Comparison of ENCODE assay signal across 10 cellular contexts in the genomic region with DNA sequence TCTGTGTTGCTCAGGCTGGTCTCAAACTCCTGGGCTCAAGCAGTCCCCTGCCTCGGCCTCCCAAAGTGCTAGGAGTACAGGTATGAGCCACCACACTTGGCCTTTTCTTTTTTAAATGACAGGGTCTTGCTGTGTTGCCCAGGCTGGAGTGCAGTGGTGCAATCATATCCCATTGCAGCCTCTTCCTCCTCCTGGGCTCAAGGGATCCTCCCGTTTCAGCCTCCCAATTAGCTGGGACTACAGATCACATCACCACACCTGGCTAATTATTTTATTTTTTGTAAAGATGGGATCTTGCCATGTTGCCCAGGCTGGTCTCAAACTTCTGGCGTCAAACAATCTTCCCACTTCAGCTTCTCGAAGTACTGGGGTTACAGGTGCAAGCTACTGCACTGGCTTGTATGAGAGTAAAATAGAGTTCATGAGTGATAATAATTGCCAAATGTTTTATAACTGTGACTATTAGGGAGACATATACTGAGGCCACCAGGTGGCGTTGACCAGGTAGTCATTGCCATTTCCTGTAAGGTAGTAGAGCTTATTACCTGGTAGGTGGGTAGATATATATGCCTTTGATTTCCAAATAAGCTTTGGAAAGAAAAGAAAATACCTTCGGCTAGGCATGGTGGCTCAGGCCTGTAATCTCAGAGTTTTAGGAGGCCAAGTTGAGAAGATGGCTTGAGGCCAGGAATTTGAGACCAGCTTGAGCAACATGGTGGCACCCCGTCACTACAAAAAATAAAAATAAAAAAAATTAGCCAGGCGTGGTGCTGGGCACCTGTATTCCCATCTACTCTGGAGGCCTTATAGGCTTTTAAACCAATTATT. TPM values are rescaled to one million over a fixed set of nuclear protein-coding genes. Genes with fewer than 3 reads are reported as not detected.
DNase-seq lines count a peak whose midpoint lies in the region; ATAC-seq, FAIRE-seq and TF ChIP-seq lines count a peak whose summit lies in the region.
"Had no signal": no experiment of that assay in that cellular context is flagged by ENCODE, and none has a peak within 500 bp of the region (broad histone marks: within the 10 kb centered on the region; RNA-seq: fewer than 3 reads in every experiment).

No MANE protein-coding gene starts in this region.

- CTCF ChIA-PET in activated CD8-positive, alpha-beta memory T cell treated with anti-CD3 and anti-CD28 coated beads, Interleukin-2, amount 10 ng/mL, durations not matched to agents 7 days and 5 days (lab: Charles Lee): interaction anchor here (0.8 to 9.4 kb wide), 19 partner anchors 8 to 795 kb away, joined by 3 to 80 read pairs (median 5); no protein-coding TSS in a partner anchor
- CTCF ChIA-PET in K562 (lab: Yijun Ruan, JAX; ENCODE audit: low intra/inter-chr PET ratio): no interaction called here

- TF ChIP-seq RAD21 in K562 (CRISPR knock-in tag; conservative IDR thresholded peaks at IDR 0.05 in 1 of 2, IDR thresholded peaks at IDR 0.05 in 1 of 2): peak; percentile 17 to 22; a peak in 1 of 4 replicates

- H3K4me3 ChIP-seq in K562 (no peak overlapping the region), subcutaneous abdominal adipose tissue (ENCODE audit: low read depth in 1 of 5, low read length in 5 of 5) (no peak overlapping the region)

- TF ChIP-seq CTCF in K562 (IDR thresholded peaks at IDR 0.05 in 2 of 3, conservative IDR thresholded peaks at IDR 0.05 in 1 of 3; ENCODE audit: insufficient read depth in 2 of 3, low read depth in 1 of 3, low read length in 3 of 3): peak; percentile 10 to 45 (median 45); a peak in 3 of 6 replicates

- peaks cover 39% of the 10 kb centered on the region for H3K36me3 Mint-ChIP-seq in activated CD8-positive, alpha-beta memory T cell treated with anti-CD3 and anti-CD28 coated beads, Interleukin-2, amount 10 ng/mL, durations not matched to agents 7 days and 5 days

- in situ Hi-C loops in K562 (cut with MboI): loop anchor here (10.0 kb wide), 1 partner anchor 230 kb away; no protein-coding TSS in a partner anchor

- H3K4me2 ChIP-seq in K562 (ENCODE audit: insufficient read depth, low read length): no peak overlapping the region

- no peak overlapping the region for H3K27ac Mint-ChIP-seq in activated CD8-positive, alpha-beta memory T cell treated with anti-CD3 and anti-CD28 coated beads, Interleukin-2, amount 10 ng/mL, durations not matched to agents 7 days and 5 days
- H3K27ac Mint-ChIP-seq: T-cell had no signal

- H4K20me1 ChIP-seq in K562 (replicated peaks; ENCODE audit: control insufficient read depth, insufficient read depth, low read length): no peaks in the 10 kb centered on the region; the same call in 1 of the 2 replicates

- no peaks in the 10 kb centered on the region for H3K27me3 ChIP-seq in K562 (ENCODE audit: control insufficient read depth in 2 of 2, insufficient read depth in 2 of 2, low read length in 2 of 2)
- no peaks in the 10 kb centered on the region for H3K27me3 ChIP-seq in subcutaneous abdominal adipose tissue (ENCODE audit: control insufficient read depth in 5 of 5, insufficient read depth in 4 of 5, low read length in 5 of 5)

- H3K27ac ChIP-seq in K562 (ENCODE audit: extremely low read depth, low read depth, low read length) (peak overlapping the region; percentile 70; the same call in 2 of the 3 replicates), subcutaneous abdominal adipose tissue (ENCODE audit: low read depth, low read length) (peak overlapping the region; percentile 67)

- intact Hi-C loops in K562 (cut with micrococcal nuclease): loop anchor here (5.0 to 10.0 kb wide), 5 partner anchors 138 to 990 kb away; a partner anchor contains a TSS

- H3K4me1 ChIP-seq in K562 (replicated peaks in 1 of 2; ENCODE audit: control insufficient read depth in 2 of 2, insufficient read depth in 2 of 2, low read length in 2 of 2): peaks cover 9 to 26% of the 10 kb centered on the region in 2 experiments; a peak in 4 of 5 replicates
- peaks cover 7 to 44% (median 26%) of the 10 kb centered on the region in 5 donors for H3K4me1 ChIP-seq in subcutaneous abdominal adipose tissue (ENCODE audit: control insufficient read depth in 5 of 5, insufficient read depth in 5 of 5, low read length in 5 of 5)

- ATAC-seq in activated CD8-positive, alpha-beta memory T cell treated with anti-CD3 and anti-CD28 coated beads, Interleukin-2, amount 10 ng/mL, durations not matched to agents 7 days and 5 days: no peak
- ATAC-seq in HG03432 (IDR thresholded peaks at IDR 0.05; ENCODE audit: unreplicated experiment): peak; percentile 4
- ATAC-seq in K562: peak; percentile 34
- ATAC-seq: T-cell had no signal

- 66% methylated on average over 8 of the region's 8 CpGs for WGBS in K562 (ENCODE audit: insufficient coverage, low coverage, missing lambda C conversion rate)

- no peak for FAIRE-seq in K562 (lab: Jason Lieb, UNC)
- FAIRE-seq: G401.6 had no signal

- no peaks in the 10 kb centered on the region for H3K9me3 Mint-ChIP-seq in activated CD8-positive, alpha-beta memory T cell treated with anti-CD3 and anti-CD28 coated beads, Interleukin-2, amount 10 ng/mL, durations not matched to agents 7 days and 5 days (ENCODE audit: low read depth)
- H3K9me3 Mint-ChIP-seq: T-cell had no signal

- H3K27me3 Mint-ChIP-seq in activated CD8-positive, alpha-beta memory T cell treated with anti-CD3 and anti-CD28 coated beads, Interleukin-2, amount 10 ng/mL, durations not matched to agents 7 days and 5 days: no peaks in the 10 kb centered on the region
- H3K27me3 Mint-ChIP-seq: T-cell had no signal

- no peak overlapping the region for H2AFZ ChIP-seq in K562 (ENCODE audit: low read depth, low read length)

- BruUV-seq in K562 (replicated peaks; lab: Mats Ljungman, UMichigan): no TSS peak

- no peaks in the 10 kb centered on the region for H3K9me1 ChIP-seq in K562 (ENCODE audit: control insufficient read depth, insufficient read depth, low read length)

- H3K36me3 ChIP-seq in K562 (ENCODE audit: control insufficient read depth, insufficient read depth, low read length) (peaks cover 24% of the 10 kb centered on the region; the same call in 1 of the 3 replicates), subcutaneous abdominal adipose tissue (ENCODE audit: control insufficient read depth in 5 of 5, insufficient read depth in 5 of 5, low read length in 5 of 5) (peaks cover 0 to 7% (median 0%) of the 10 kb centered on the region in 5 donors)

- no peaks in the 10 kb centered on the region for H3K9me3 ChIP-seq in K562 (replicated peaks; ENCODE audit: control insufficient read depth, insufficient read depth, low read depth, low read length)
- no peaks in the 10 kb centered on the region for H3K9me3 ChIP-seq in subcutaneous abdominal adipose tissue (ENCODE audit: control insufficient read depth in 5 of 5, low read length in 5 of 5)

- no peak for TF ChIP-seq EP300 in K562 (IDR thresholded peaks at IDR 0.05; ENCODE audit: low read length)

- no peak overlapping the region for H3K9ac ChIP-seq in K562 (ENCODE audit: insufficient read depth in 1 of 2, low read depth in 2 of 2, low read length in 2 of 2)
- no peak overlapping the region for H3K9ac ChIP-seq in subcutaneous abdominal adipose tissue (ENCODE audit: low read length in 5 of 5)

- no peak for TF ChIP-seq POLR2A in K562 (conservative IDR thresholded peaks at IDR 0.05)

- POLR2A ChIA-PET in K562 (lab: Yijun Ruan, JAX): interaction anchor here (1.0 kb wide), 1 partner anchor 234 kb away, joined by 3 read pairs; no protein-coding TSS in a partner anchor

- H3K4me1 Mint-ChIP-seq in activated CD8-positive, alpha-beta memory T cell treated with anti-CD3 and anti-CD28 coated beads, Interleukin-2, amount 10 ng/mL, durations not matched to agents 7 days and 5 days: peaks cover 56% of the 10 kb centered on the region

- peaks cover 64% of the 10 kb centered on the region for H3K79me2 ChIP-seq in K562 (ENCODE audit: control insufficient read depth, insufficient read depth, low read length)

- peak; percentile 49 for DNase-seq in activated CD8-positive, alpha-beta memory T cell treated with anti-CD3 and anti-CD28 coated beads, Interleukin-2, amount 10 ng/mL, durations not matched to agents 7 days and 5 days
- no peak for DNase-seq in activated CD8-positive, alpha-beta memory T cell treated with anti-CD3 and anti-CD28 coated beads, Interleukin-2, amount 50 U/mL, for 4 hours
- DNase-seq in K562 (ENCODE audit: extremely low read depth in 1 of 4, low spot score in 3 of 4) (peak in 2 of 4 experiments; percentile 26 to 45), cortex of kidney (lab: John Stamatoyannopoulos, UW) (no peak), middle frontal gyrus (ENCODE audit: extremely low spot score, low spot score) (no peak)
- DNase-seq in activated CD8-positive, alpha-beta memory T cell treated with anti-CD3 and anti-CD28 coated beads for 24 hours: no peak

- no peak overlapping the region for H3K4me3 Mint-ChIP-seq in activated CD8-positive, alpha-beta memory T cell treated with anti-CD3 and anti-CD28 coated beads, Interleukin-2, amount 10 ng/mL, durations not matched to agents 7 days and 5 days
- H3K4me3 Mint-ChIP-seq: T-cell had no signal

TF ChIP-seq in K562, 482 proteins besides CTCF, POLR2A, EP300 and RAD21 (continues in another document):
- TF ChIP-seq ELF1 (tag; IDR thresholded peaks at IDR 0.05): no peak

RNA-seq across cellular contexts. Expression of a gene that starts 5.4 kb away (rescaled TPM):
- total RNA-seq in activated CD8-positive, alpha-beta memory T cell treated with anti-CD3 and anti-CD28 coated beads, Interleukin-2, amount 10 ng/mL, durations not matched to agents 7 days and 5 days: 10 to 100 TPM; 11.2 to 19.0 TPM
- total RNA-seq in K562 (2011; cell fraction: chromatin; rRNA removed; ENCODE audit: low replicate concordance): 1.3 and 3.3 TPM in 2 replicates
- 1.4 and 1.5 TPM in 2 replicates for total RNA-seq in K562 (2011; cell fraction: nucleolus; rRNA removed)
- total RNA-seq in K562 (2011; cell fraction: nucleoplasm; rRNA removed): 2.3 and 6.9 TPM in 2 replicates
- 9.7 and 11.4 TPM in 2 replicates for total RNA-seq in K562 (2014; rRNA removed)
- total RNA-seq in K562 (2014; rRNA removed; fragmentation: Illumina TruSeq; extraction: Trizol): 13.2 and 14.5 TPM in 2 replicates
- 9.8 and 11.8 TPM in 2 replicates for total RNA-seq in K562 (2015; rRNA removed; fragmentation: Illumina TruSeq; extraction: Trizol)
- 12.9 and 14.3 TPM in 2 replicates for total RNA-seq in K562 (2021)
- 7.9 and 13.0 TPM in 2 replicates for polyA plus RNA-seq in K562 (2011; rRNA removed)
- 4.6 and 4.9 TPM in 2 replicates for polyA plus RNA-seq in K562 (2011; cell fraction: cytosol; rRNA removed)
- 1.7 and 2.3 TPM in 2 replicates for polyA plus RNA-seq in K562 (2011; cell fraction: nucleus; rRNA removed)
- polyA plus RNA-seq in K562 (2012): 8.3 and 13.6 TPM in 2 replicates
- 7.3 and 7.5 TPM in 2 replicates for polyA plus RNA-seq in K562 (2014; fragmentation: Illumina TruSeq; extraction: Trizol)
- polyA plus RNA-seq in K562 (2014; fragmentation: Nextera tagmentation; extraction: Ambion mirVana): 1 to 10 TPM; 6.4 to 6.9 TPM
- polyA plus RNA-seq in K562 (2014; rRNA removed): 9.7 and 10.7 TPM in 2 replicates
- 6.6 and 7.9 TPM in 2 replicates for polyA minus RNA-seq in K562 (2011; rRNA and poly(A)+ RNA removed)
- 3.6 and 4.0 TPM in 2 replicates for polyA minus RNA-seq in K562 (2011; cell fraction: cytosol; rRNA and poly(A)+ RNA removed)
- 1.6 and 2.0 TPM in 2 replicates for polyA minus RNA-seq in K562 (2011; cell fraction: nucleus; rRNA and poly(A)+ RNA removed)
